ENCODE assay signal across 13 cellular contexts in genomic region chr5:147504001-147504400, GRCh38. TPM values are rescaled to one million over a fixed set of nuclear protein-coding genes. Genes with fewer than 3 reads are reported as not detected.
DNase-seq lines count a peak whose midpoint lies in the region; FAIRE-seq and TF ChIP-seq lines count a peak whose summit lies in the region.
"Had no signal": no experiment of that assay in that cellular context is flagged by ENCODE, and none has a peak within 500 bp of the region (broad histone marks: within the 10 kb centered on the region; RNA-seq: fewer than 3 reads in every experiment).

No MANE protein-coding gene starts in this region.

- H3K36me3 ChIP-seq in neural progenitor cell, result peaks cover 5% of the 10 kb centered on the region
- no peaks in the 10 kb centered on the region for H3K36me3 ChIP-seq in small intestine (ENCODE audit: control insufficient read depth in 2 of 2, insufficient read depth in 2 of 2, low read length in 2 of 2)
- H3K36me3 ChIP-seq: BLaER1 treated with 17β-estradiol and CSF1 and Interleukin-3, amounts not matched to agents 10 nM and 100 nM had no signal

- peaks cover 12% of the 10 kb centered on the region for H3K9me3 Mint-ChIP-seq in neural progenitor cell

- H3K27ac Mint-ChIP-seq in neural progenitor cell, result peak overlapping the region; percentile 15

- H3F3A ChIP-seq in neural progenitor cell (ENCODE audit: low read depth), result peaks cover 14% of the 10 kb centered on the region

- peaks cover 15% of the 10 kb centered on the region for H4K20me1 ChIP-seq in neural progenitor cell (ENCODE audit: low read depth)

- peak overlapping the region; percentile 63 for H3K27ac ChIP-seq in neural progenitor cell
- H3K27ac ChIP-seq in small intestine (ENCODE audit: low read depth in 1 of 2, low read length in 1 of 2), result peak overlapping the region in 1 of 2 donors; percentile 36
- H3K27ac ChIP-seq: BLaER1 treated with 17β-estradiol and CSF1 and Interleukin-3, amounts not matched to agents 10 nM and 100 nM had no signal

- no peak for FAIRE-seq in small intestine (lab: Jason Lieb, UNC)

- no peak overlapping the region for H3K9ac ChIP-seq in neural progenitor cell
- H3K9ac ChIP-seq: BLaER1 treated with 17β-estradiol and CSF1 and Interleukin-3, amounts not matched to agents 10 nM and 100 nM had no signal

- H3K27me3 ChIP-seq in neural progenitor cell, result no peaks in the 10 kb centered on the region
- peaks cover 0 to 3% of the 10 kb centered on the region in 2 donors for H3K27me3 ChIP-seq in small intestine (ENCODE audit: control insufficient read depth in 2 of 2, insufficient read depth in 2 of 2, low read length in 2 of 2)

- WGBS in small intestine, 3 donors, result 45 to 73% (median 65%) methylated on average over 3 of the region's 3 CpGs

- DNase-seq in AG20443 (ENCODE audit: low spot score) (peak; percentile 43), NCI-H226 (peak; percentile 20), fibroblast of mammary gland (ENCODE audit: low read depth) (peak; percentile 96), neural progenitor cell (ENCODE audit: low spot score) (no peak), NCI-H2081 treated with DMSO at 0.1 percent for 48 hours (lab: John Stamatoyannopoulos, UW) (no peak), T-helper 1 cell (no peak), small intestine (no peak), D341Med (ENCODE audit: low spot score) (no peak)
- DNase-seq: activated T-cell treated with anti-CD3 and anti-CD28 coated beads, Interleukin-2, amount 50 U/mL, for 48 hours; MM.1S; nucleus accumbens; OCI-M1 had no signal

- no peak overlapping the region for H3K4me3 Mint-ChIP-seq in neural progenitor cell

- H3K27me3 Mint-ChIP-seq in neural progenitor cell (ENCODE audit: insufficient read depth, low read depth), result no peaks in the 10 kb centered on the region

- H3K4me1 ChIP-seq in neural progenitor cell (peaks cover 42% of the 10 kb centered on the region), small intestine (ENCODE audit: control insufficient read depth in 2 of 2, insufficient read depth in 1 of 2, low read depth in 1 of 2, low read length in 1 of 2) (no peaks in the 10 kb centered on the region)

- H3K4me3 ChIP-seq in fibroblast of mammary gland (ENCODE audit: control insufficient read depth, low read depth, low read length) (no peak overlapping the region), neural progenitor cell (no peak overlapping the region), small intestine (ENCODE audit: low read depth in 1 of 2, low read length in 2 of 2) (no peak overlapping the region)
- H3K4me3 ChIP-seq: BLaER1 treated with 17β-estradiol and CSF1 and Interleukin-3, amounts not matched to agents 10 nM and 100 nM had no signal

- H3K9me3 ChIP-seq in neural progenitor cell (ENCODE audit: low read depth) (no peaks in the 10 kb centered on the region), small intestine (ENCODE audit: control insufficient read depth, low read depth) (no peaks in the 10 kb centered on the region)

- peaks cover 26% of the 10 kb centered on the region for H3K36me3 Mint-ChIP-seq in neural progenitor cell

- H2AFZ ChIP-seq in neural progenitor cell (replicated peaks), result no peak overlapping the region

- H3K79me2 ChIP-seq in neural progenitor cell (ENCODE audit: low read depth), result peaks cover 100% of the 10 kb centered on the region

- no peak for TF ChIP-seq CTCF in fibroblast of mammary gland (conservative IDR thresholded peaks at IDR 0.05; ENCODE audit: control insufficient read depth, insufficient read depth, low read depth, low read length)
- TF ChIP-seq CTCF in neural progenitor cell (IDR thresholded peaks at IDR 0.05), result no peak

- peaks cover 17% of the 10 kb centered on the region for H3K4me1 Mint-ChIP-seq in neural progenitor cell

- H3K4me2 ChIP-seq in neural progenitor cell, result no peak overlapping the region
- H3K4me2 ChIP-seq: BLaER1 treated with 17β-estradiol and CSF1 and Interleukin-3, amounts not matched to agents 10 nM and 100 nM had no signal

RNA-seq across cellular contexts. Expression of gene DPYSL3, which starts 5.9 kb away (rescaled TPM):
- 414 and 462 TPM in 2 replicates for total RNA-seq in neural progenitor cell (ENCODE audit: low replicate concordance)
- polyA plus RNA-seq in small intestine, result 10 to 100 TPM in 2 of 3 donors, 1 to 10 TPM in 1; 2.2 to 32.0 (median 11.6) TPM

Comparison
In these comparisons a context has a peak if more than half of its experiments do, and no peak if none do; other contexts are left out.
1. DNase-seq: peak in AG20443 (single experiment), NCI-H226 (single experiment) and fibroblast of mammary gland (single experiment); none in neural progenitor cell (single experiment), NCI-H2081 treated with DMSO at 0.1 percent for 48 hours (single experiment), T-helper 1 cell (0 of 5), small intestine (single experiment) and D341Med (single experiment).